15 cellular contexts compared by ENCODE assay signal in the genomic region with DNA sequence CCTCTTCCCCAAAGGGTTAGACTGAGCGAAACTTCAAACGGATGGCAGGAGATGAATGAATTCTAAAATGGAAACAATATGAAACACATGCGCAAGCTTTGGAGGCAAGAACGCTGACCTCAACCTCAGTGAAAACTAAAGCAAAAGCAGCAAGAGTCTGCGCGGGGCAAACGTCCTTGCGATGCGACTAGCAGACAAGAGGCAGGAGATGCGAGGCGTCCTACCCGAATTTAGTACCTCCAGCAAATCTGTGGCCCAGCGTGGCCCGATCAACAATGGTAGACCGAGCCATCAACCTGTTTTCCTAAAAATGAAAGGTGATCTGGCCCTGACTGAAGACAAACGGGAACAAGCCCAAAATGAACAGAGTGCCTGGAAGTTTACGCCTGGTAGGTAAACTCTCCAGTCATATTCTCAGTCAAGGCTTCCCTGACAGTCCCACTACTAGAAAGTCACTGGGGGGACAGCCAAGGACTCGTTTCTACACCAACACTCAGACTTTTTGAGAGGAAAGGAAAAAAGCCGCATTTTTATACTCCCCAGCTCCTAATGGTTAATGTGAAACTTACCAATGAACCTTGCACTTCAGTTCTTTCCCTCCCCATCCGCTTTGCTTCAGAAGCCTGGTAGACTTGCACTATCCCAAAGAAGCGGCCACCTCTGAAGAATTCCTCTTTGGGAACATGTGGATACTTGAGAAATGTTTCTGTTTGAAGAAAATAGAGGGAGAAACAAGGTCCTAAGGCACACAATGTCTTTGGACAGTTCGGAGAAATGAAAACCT. TPM values are rescaled to one million over a fixed set of nuclear protein-coding genes. Genes with fewer than 3 reads are reported as not detected.
DNase-seq lines count a peak whose midpoint lies in the region; ATAC-seq and TF ChIP-seq lines count a peak whose summit lies in the region.
"Had no signal": no experiment of that assay in that cellular context is flagged by ENCODE, and none has a peak within 500 bp of the region (broad histone marks: within the 10 kb centered on the region; RNA-seq: fewer than 3 reads in every experiment).

No MANE protein-coding gene starts in this region.

- peaks cover 23% of the 10 kb centered on the region for H3K27me3 Mint-ChIP-seq in activated T-helper 1 cell treated with anti-CD3 and anti-CD28 coated beads, Interleukin-12 subunit alpha, Interleukin-12 subunit beta, Interleukin-2, Interleukin-4 antibody, amounts not matched to agents 30 ng/mL and 10 ng/mL and 1 ng/mL, durations not matched to agents 14 hours and 24 hours and 36 hours (ENCODE audit: insufficient read depth)

- no peaks in the 10 kb centered on the region for H3K79me2 ChIP-seq in GM23248 (ENCODE audit: insufficient read depth)

- WGBS in GM23248 (ENCODE audit: low coverage in 1 of 2, low lambda C conversion rate in 2 of 2, missing lambda C conversion rate in 2 of 2), 2 experiments: 29 to 32% methylated on average over 22 of the region's 22 CpGs

- no peaks in the 10 kb centered on the region for H3K27me3 ChIP-seq in GM23248 (replicated peaks; ENCODE audit: insufficient read depth)

- H3K27ac ChIP-seq in GM23248: no peak overlapping the region
- H3K27ac ChIP-seq: neutrophil had no signal

- H4K20me1 ChIP-seq in GM23248 (ENCODE audit: insufficient read depth): no peaks in the 10 kb centered on the region

- H3K27ac Mint-ChIP-seq in activated T-helper 1 cell treated with anti-CD3 and anti-CD28 coated beads, Interleukin-12 subunit alpha, Interleukin-12 subunit beta, Interleukin-2, Interleukin-4 antibody, amounts not matched to agents 30 ng/mL and 10 ng/mL and 1 ng/mL, durations not matched to agents 14 hours and 24 hours and 36 hours: no peak overlapping the region
- no peak overlapping the region for H3K27ac Mint-ChIP-seq in activated naive CD4-positive, alpha-beta T cell treated with anti-CD3 and anti-CD28 coated beads, Interleukin-2, amount 50 U/mL, for 72 hours

- in situ Hi-C loops in GM23248 (cut with MboI): no loop called here

- H3K9me3 Mint-ChIP-seq in activated T-helper 1 cell treated with anti-CD3 and anti-CD28 coated beads, Interleukin-12 subunit alpha, Interleukin-12 subunit beta, Interleukin-2, Interleukin-4 antibody, amounts not matched to agents 30 ng/mL and 10 ng/mL and 1 ng/mL, durations not matched to agents 14 hours and 24 hours and 36 hours: no peaks in the 10 kb centered on the region
- no peaks in the 10 kb centered on the region for H3K9me3 Mint-ChIP-seq in activated naive CD4-positive, alpha-beta T cell treated with anti-CD3 and anti-CD28 coated beads, Interleukin-2, amount 50 U/mL, for 72 hours

- H3K36me3 ChIP-seq in GM23248 (ENCODE audit: low read depth): no peaks in the 10 kb centered on the region
- H3K36me3 ChIP-seq: neutrophil had no signal

- no peaks in the 10 kb centered on the region for H3K36me3 Mint-ChIP-seq in activated T-helper 1 cell treated with anti-CD3 and anti-CD28 coated beads, Interleukin-12 subunit alpha, Interleukin-12 subunit beta, Interleukin-2, Interleukin-4 antibody, amounts not matched to agents 30 ng/mL and 10 ng/mL and 1 ng/mL, durations not matched to agents 14 hours and 24 hours and 36 hours (ENCODE audit: low read depth)
- H3K36me3 Mint-ChIP-seq in activated naive CD4-positive, alpha-beta T cell treated with anti-CD3 and anti-CD28 coated beads, Interleukin-2, amount 50 U/mL, for 72 hours: no peaks in the 10 kb centered on the region

- H3K4me3 Mint-ChIP-seq in activated T-helper 1 cell treated with anti-CD3 and anti-CD28 coated beads, Interleukin-12 subunit alpha, Interleukin-12 subunit beta, Interleukin-2, Interleukin-4 antibody, amounts not matched to agents 30 ng/mL and 10 ng/mL and 1 ng/mL, durations not matched to agents 14 hours and 24 hours and 36 hours: peak overlapping the region; percentile 56

- TF ChIP-seq CTCF in foreskin fibroblast (IDR thresholded peaks at IDR 0.05; ENCODE audit: low read depth, low read length): no peak
- no peak for TF ChIP-seq CTCF in GM20000 (IDR thresholded peaks at IDR 0.05; ENCODE audit: extremely low read depth, missing control alignments)

- no peaks in the 10 kb centered on the region for H3K9me2 ChIP-seq in GM23248 (ENCODE audit: insufficient read depth)

- peaks cover 29% of the 10 kb centered on the region for H3K4me1 ChIP-seq in GM23248 (ENCODE audit: insufficient read depth)

- DNase-seq in GM23248 (peak; percentile 67), foreskin fibroblast (peak in 1 of 2 donors; percentile 29), skeletal muscle cell (ENCODE audit: low read depth) (no peak), midbrain (lab: John Stamatoyannopoulos, UW) (no peak), GM20000 (ENCODE audit: low spot score) (no peak)
- DNase-seq in activated T-helper 1 cell treated with anti-CD3 and anti-CD28 coated beads, Interleukin-12 subunit alpha, Interleukin-12 subunit beta, Interleukin-2, Interleukin-4 antibody, amounts not matched to agents 30 ng/mL and 10 ng/mL and 1 ng/mL, durations not matched to agents 14 hours and 24 hours and 36 hours (ENCODE audit: low spot score): no peak
- no peak for DNase-seq in activated naive CD4-positive, alpha-beta T cell treated with anti-CD3 and anti-CD28 coated beads, Interleukin-2, amount 50 U/mL, for 72 hours (ENCODE audit: low spot score in 2 of 2)
- DNase-seq: activated CD8-positive, alpha-beta memory T cell treated with anti-CD3 and anti-CD28 coated beads for 24 hours; DMS 273 treated with DMSO at 0.1 percent for 48 hours; Karpas-422; NCI-H2107; PC-3; T1000 had no signal

- H3K9ac ChIP-seq in GM23248: peak overlapping the region; percentile 49

- peak overlapping the region; percentile 70 for H3K4me2 ChIP-seq in GM23248 (ENCODE audit: unreplicated experiment)

- peak overlapping the region; percentile 71 for H3K4me3 ChIP-seq in GM23248
- H3K4me3 ChIP-seq in foreskin fibroblast (ENCODE audit: low read depth in 1 of 2, low read length in 2 of 2): peak overlapping the region; percentile 50 to 62
- H3K4me3 ChIP-seq in skeletal muscle cell (ENCODE audit: low read depth, low read length): peak overlapping the region; percentile 38
- H3K4me3 ChIP-seq: GM12878 had no signal

- peaks cover 26% of the 10 kb centered on the region for H3F3A ChIP-seq in GM23248 (ENCODE audit: insufficient read depth)

- ATAC-seq in activated naive CD4-positive, alpha-beta T cell treated with anti-CD3 and anti-CD28 coated beads, Interleukin-2, amount 50 U/mL, for 72 hours: no peak
- ATAC-seq: PC-3 had no signal

- no peaks in the 10 kb centered on the region for H3K9me3 ChIP-seq in GM23248 (ENCODE audit: low read depth)
- H3K9me3 ChIP-seq: neutrophil had no signal

- peak overlapping the region; percentile 84 for H2AFZ ChIP-seq in GM23248

- no peaks in the 10 kb centered on the region for H3K4me1 Mint-ChIP-seq in activated T-helper 1 cell treated with anti-CD3 and anti-CD28 coated beads, Interleukin-12 subunit alpha, Interleukin-12 subunit beta, Interleukin-2, Interleukin-4 antibody, amounts not matched to agents 30 ng/mL and 10 ng/mL and 1 ng/mL, durations not matched to agents 14 hours and 24 hours and 36 hours (ENCODE audit: low read depth)

- intact Hi-C loops in activated T-helper 1 cell treated with anti-CD3 and anti-CD28 coated beads, Interleukin-12 subunit alpha, Interleukin-12 subunit beta, Interleukin-2, Interleukin-4 antibody, amounts not matched to agents 30 ng/mL and 10 ng/mL and 1 ng/mL, durations not matched to agents 14 hours and 24 hours and 36 hours (cut with micrococcal nuclease): loop anchor here (1.0 to 10.0 kb wide), 2 partner anchors 109 to 223 kb away; no protein-coding TSS in a partner anchor

RNA-seq across cellular contexts. Expression of gene MMP3, which starts 11.5 kb away (rescaled TPM):
- total RNA-seq in GM23248 (2014; rRNA removed; shearing (Covaris generic)): 16.1 and 19.1 TPM in 2 replicates
- 18.8 and 24.4 TPM in 2 replicates for polyA plus RNA-seq in GM23248 (2016; fragmentation: Nextera tagmentation; extraction: Ambion mirVana)
- total RNA-seq in activated T-helper 1 cell treated with anti-CD3 and anti-CD28 coated beads, Interleukin-12 subunit alpha, Interleukin-12 subunit beta, Interleukin-2, Interleukin-4 antibody, amounts not matched to agents 30 ng/mL and 10 ng/mL and 1 ng/mL, durations not matched to agents 14 hours and 24 hours and 36 hours: not detected in 2 replicates
- total RNA-seq in activated naive CD4-positive, alpha-beta T cell treated with anti-CD3 and anti-CD28 coated beads, Interleukin-2, amount 50 U/mL, for 72 hours: not detected
- total RNA-seq: GM12878, PC-3 had no signal

RNA-seq across cellular contexts. Expression of gene MMP1, which starts 33.9 kb away (rescaled TPM):
- total RNA-seq in GM23248 (2014; rRNA removed; shearing (Covaris generic)): 53.2 and 68.3 TPM in 2 replicates
- polyA plus RNA-seq in GM23248 (2016; fragmentation: Nextera tagmentation; extraction: Ambion mirVana): 34.5 and 37.9 TPM in 2 replicates
- total RNA-seq in activated T-helper 1 cell treated with anti-CD3 and anti-CD28 coated beads, Interleukin-12 subunit alpha, Interleukin-12 subunit beta, Interleukin-2, Interleukin-4 antibody, amounts not matched to agents 30 ng/mL and 10 ng/mL and 1 ng/mL, durations not matched to agents 14 hours and 24 hours and 36 hours: not detected in 2 replicates
- total RNA-seq in activated naive CD4-positive, alpha-beta T cell treated with anti-CD3 and anti-CD28 coated beads, Interleukin-2, amount 50 U/mL, for 72 hours: not detected
- total RNA-seq: GM12878 had no signal
- polyA plus RNA-seq: GM12878 had no signal

RNA-seq across cellular contexts. Expression of gene MMP12, which starts 42.9 kb away (rescaled TPM):
- total RNA-seq in GM23248 (2014; rRNA removed; shearing (Covaris generic)): 0.51 and 0.76 TPM in 2 replicates
- polyA plus RNA-seq in GM23248 (2016; fragmentation: Nextera tagmentation; extraction: Ambion mirVana): 0.19 and 0.41 TPM in 2 replicates
- total RNA-seq in activated T-helper 1 cell treated with anti-CD3 and anti-CD28 coated beads, Interleukin-12 subunit alpha, Interleukin-12 subunit beta, Interleukin-2, Interleukin-4 antibody, amounts not matched to agents 30 ng/mL and 10 ng/mL and 1 ng/mL, durations not matched to agents 14 hours and 24 hours and 36 hours: 0.10 TPM in 1 of 2 replicates, not detected in the other
- total RNA-seq in activated naive CD4-positive, alpha-beta T cell treated with anti-CD3 and anti-CD28 coated beads, Interleukin-2, amount 50 U/mL, for 72 hours: not detected
- total RNA-seq: GM12878, PC-3 had no signal

RNA-seq across cellular contexts. Expression of gene MMP10, which starts 51.5 kb away (rescaled TPM):
- total RNA-seq in GM23248 (2014; rRNA removed; shearing (Covaris generic)): 0.97 and 2.3 TPM in 2 replicates
- polyA plus RNA-seq in GM23248 (2016; fragmentation: Nextera tagmentation; extraction: Ambion mirVana): 1.0 and 1.1 TPM in 2 replicates
- not detected in 2 replicates for total RNA-seq in activated T-helper 1 cell treated with anti-CD3 and anti-CD28 coated beads, Interleukin-12 subunit alpha, Interleukin-12 subunit beta, Interleukin-2, Interleukin-4 antibody, amounts not matched to agents 30 ng/mL and 10 ng/mL and 1 ng/mL, durations not matched to agents 14 hours and 24 hours and 36 hours
- total RNA-seq in activated naive CD4-positive, alpha-beta T cell treated with anti-CD3 and anti-CD28 coated beads, Interleukin-2, amount 50 U/mL, for 72 hours: not detected
- total RNA-seq: GM12878 had no signal
- polyA plus RNA-seq: GM12878 had no signal

Comparison
In these comparisons a context has a peak if more than half of its experiments do, and no peak if none do; other contexts are left out.
1. RNA of gene MMP3, which starts 11.5 kb away (total RNA-seq): 16.1 to 19.1 TPM in GM23248; not detected in activated T-helper 1 cell treated with anti-CD3 and anti-CD28 coated beads, Interleukin-12 subunit alpha, Interleukin-12 subunit beta, Interleukin-2, Interleukin-4 antibody, amounts not matched to agents 30 ng/mL and 10 ng/mL and 1 ng/mL, durations not matched to agents 14 hours and 24 hours and 36 hours and not detected in activated naive CD4-positive, alpha-beta T cell treated with anti-CD3 and anti-CD28 coated beads, Interleukin-2, amount 50 U/mL, for 72 hours; every median in the first group is over 10 times any median in the second.
2. RNA of gene MMP1, which starts 33.9 kb away (total RNA-seq): 53.2 to 68.3 TPM in GM23248; not detected in activated T-helper 1 cell treated with anti-CD3 and anti-CD28 coated beads, Interleukin-12 subunit alpha, Interleukin-12 subunit beta, Interleukin-2, Interleukin-4 antibody, amounts not matched to agents 30 ng/mL and 10 ng/mL and 1 ng/mL, durations not matched to agents 14 hours and 24 hours and 36 hours and not detected in activated naive CD4-positive, alpha-beta T cell treated with anti-CD3 and anti-CD28 coated beads, Interleukin-2, amount 50 U/mL, for 72 hours; every median in the first group is over 10 times any median in the second.
3. Peak in every context shown above with its lines, with median percentiles within 50 percentile points of each other: H3K4me3 ChIP-seq.